Comparison of ENCODE assay signal across 9 cellular contexts in the genomic region with DNA sequence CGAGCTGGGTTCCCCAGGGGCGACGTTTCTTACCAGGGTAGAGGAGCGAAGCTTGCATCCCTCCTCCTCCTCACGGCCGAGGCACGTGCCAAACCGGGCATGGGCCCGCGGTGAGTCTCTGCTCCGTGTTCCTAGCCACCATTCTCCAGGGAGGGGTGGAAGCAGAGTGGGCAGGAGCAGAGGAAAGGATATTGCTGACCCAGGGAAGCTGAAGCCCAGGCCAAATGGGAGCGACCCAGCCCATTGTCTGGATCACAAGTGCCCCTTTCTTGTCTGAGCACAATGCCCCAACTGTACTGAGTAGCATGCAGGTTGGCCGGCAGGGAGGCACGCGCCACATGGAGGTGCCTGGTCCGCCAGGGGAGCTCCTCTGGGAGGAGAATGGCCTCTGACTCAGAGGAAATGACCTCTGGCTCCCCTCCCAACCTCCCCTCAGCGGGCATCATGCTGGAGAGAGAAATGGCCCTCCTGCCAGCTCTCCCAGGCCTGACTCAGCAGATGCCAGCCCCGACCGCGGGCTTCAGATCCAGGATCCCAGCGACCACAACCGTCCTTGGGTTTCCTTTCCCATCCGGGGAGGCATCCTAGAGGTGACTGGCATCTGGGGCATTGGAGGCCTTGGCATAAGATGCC. TPM values are rescaled to one million over a fixed set of nuclear protein-coding genes. Genes with fewer than 3 reads are reported as not detected.
DNase-seq lines count a peak whose midpoint lies in the region; ATAC-seq and TF ChIP-seq lines count a peak whose summit lies in the region.
"Had no signal": no experiment of that assay in that cellular context is flagged by ENCODE, and none has a peak within 500 bp of the region (broad histone marks: within the 10 kb centered on the region; RNA-seq: fewer than 3 reads in every experiment).

No MANE protein-coding gene starts in this region.

- H3K4me1 Mint-ChIP-seq in activated T-helper 17 cell treated with anti-CD3 and anti-CD28 coated beads, Interleukin-2, amount 50 U/mL, for 72 hours, result peaks cover 28% of the 10 kb centered on the region

- peak overlapping the region; percentile 76 for H3K4me3 Mint-ChIP-seq in activated T-helper 17 cell treated with anti-CD3 and anti-CD28 coated beads, Interleukin-2, amount 50 U/mL, for 72 hours

- H3K36me3 Mint-ChIP-seq in activated T-helper 17 cell treated with anti-CD3 and anti-CD28 coated beads, Interleukin-2, amount 50 U/mL, for 72 hours (ENCODE audit: low read depth), result peaks cover 23% of the 10 kb centered on the region

- TF ChIP-seq POLR2A in heart left ventricle (IDR thresholded peaks at IDR 0.05), result no peak

- H3K27ac Mint-ChIP-seq in activated T-helper 17 cell treated with anti-CD3 and anti-CD28 coated beads, Interleukin-2, amount 50 U/mL, for 72 hours, result peak overlapping the region; percentile 47

- H3K27me3 ChIP-seq in heart left ventricle, result peaks cover 0 to 21% (median 3%) of the 10 kb centered on the region in 9 donors

- peaks cover 0 to 3% (median 0%) of the 10 kb centered on the region in 9 donors for H3K36me3 ChIP-seq in heart left ventricle
- H3K36me3 ChIP-seq: gastrocnemius medialis had no signal

- H3K27ac ChIP-seq in heart left ventricle, result peak overlapping the region in 2 of 12 donors; percentile 4 to 30
- H3K27ac ChIP-seq: gastrocnemius medialis had no signal

- DNase-seq in DMS79 treated with DMSO at 0.1 percent for 48 hours (lab: John Stamatoyannopoulos, UW) (peak; percentile 7), DMS79 (lab: John Stamatoyannopoulos, UW) (no peak), LHCN-M2 (ENCODE audit: low read depth) (peak; percentile 99), heart left ventricle (peak; percentile 60 to 79 (median 71)), pons (ENCODE audit: low spot score) (peak; percentile 95), NCI-H1694 (lab: John Stamatoyannopoulos, UW) (no peak), NCI-H524 treated with DMSO at 0.1 percent for 48 hours (lab: John Stamatoyannopoulos, UW) (no peak)
- DNase-seq: gastrocnemius medialis had no signal

- peak; percentile 15 for ATAC-seq in activated T-helper 17 cell treated with anti-CD3 and anti-CD28 coated beads, Interleukin-2, amount 50 U/mL, for 72 hours (replicated peaks)
- peak; percentile 15 to 68 (median 63) for ATAC-seq in heart left ventricle

- H3K27me3 Mint-ChIP-seq in activated T-helper 17 cell treated with anti-CD3 and anti-CD28 coated beads, Interleukin-2, amount 50 U/mL, for 72 hours, result no peaks in the 10 kb centered on the region

- peaks cover 2 to 38% (median 21%) of the 10 kb centered on the region in 12 donors for H3K4me1 ChIP-seq in heart left ventricle

- no peaks in the 10 kb centered on the region for H3K9me3 Mint-ChIP-seq in activated T-helper 17 cell treated with anti-CD3 and anti-CD28 coated beads, Interleukin-2, amount 50 U/mL, for 72 hours

- H3K9me3 ChIP-seq in heart left ventricle, result no peaks in the 10 kb centered on the region
- H3K9me3 ChIP-seq: gastrocnemius medialis had no signal

- intact Hi-C loops in heart left ventricle (cut with DNase I), result loop anchor here in 1 of 10 donors (2.0 kb wide), 1 partner anchor 43 kb away; no protein-coding TSS in a partner anchor

- peak overlapping the region in 8 of 12 donors; percentile 53 to 78 (median 62) for H3K4me3 ChIP-seq in heart left ventricle

- 7 to 13% (median 8%) methylated on average over 14 to 23 of the region's 23 CpGs for WGBS in heart left ventricle, 4 donors

- TF ChIP-seq CTCF in heart left ventricle (IDR thresholded peaks at IDR 0.05), result peak in 1 of 12 donors; percentile 7

RNA-seq across cellular contexts. Expression of gene PRR7, which starts 1.1 kb away (rescaled TPM):
- total RNA-seq in LHCN-M2 (2014; rRNA removed) (48.0 and 55.4 TPM in 2 replicates), heart left ventricle (1 to 10 TPM in 8 of 9 donors, under 1 TPM in 1; 0.82 to 5.0 (median 1.8) TPM)
- 15.5 TPM for polyA plus RNA-seq in LHCN-M2 (2012)
- 10 to 100 TPM in 1 of 2 donors, 1 to 10 TPM in 1; 8.2 to 13.6 TPM for total RNA-seq in activated T-helper 17 cell treated with anti-CD3 and anti-CD28 coated beads, Interleukin-2, amount 50 U/mL, for 72 hours
- 1 to 10 TPM; 1.4 to 1.5 TPM for polyA plus RNA-seq in heart left ventricle

RNA-seq across cellular contexts. Expression of gene GRK6, which starts 21.3 kb away (rescaled TPM):
- total RNA-seq in LHCN-M2 (2014; rRNA removed), result 23.8 TPM in 2 replicates
- 22.7 TPM for polyA plus RNA-seq in LHCN-M2 (2012)
- 100 to 1,000 TPM; 108 to 130 TPM for total RNA-seq in activated T-helper 17 cell treated with anti-CD3 and anti-CD28 coated beads, Interleukin-2, amount 50 U/mL, for 72 hours
- total RNA-seq in heart left ventricle, result 10 to 100 TPM; 12.8 to 33.2 (median 17.3) TPM
- 10 to 100 TPM in 1 of 2 donors, 1 to 10 TPM in 1; 6.8 to 29.5 TPM for polyA plus RNA-seq in heart left ventricle

RNA-seq across cellular contexts. Expression of gene DBN1, which starts 25.7 kb away (rescaled TPM):
- total RNA-seq in LHCN-M2 (2014; rRNA removed), result 210 and 233 TPM in 2 replicates
- 245 TPM for polyA plus RNA-seq in LHCN-M2 (2012)
- 1 to 10 TPM; 2.3 to 3.1 TPM for total RNA-seq in activated T-helper 17 cell treated with anti-CD3 and anti-CD28 coated beads, Interleukin-2, amount 50 U/mL, for 72 hours
- total RNA-seq in heart left ventricle, result 10 to 100 TPM; 12.3 to 60.7 (median 23.3) TPM
- polyA plus RNA-seq in heart left ventricle, result 10 to 100 TPM; 13.2 to 28.1 TPM

RNA-seq across cellular contexts. Expression of gene F12, which starts 38.4 kb away (rescaled TPM):
- total RNA-seq in LHCN-M2 (2014; rRNA removed) (3.1 and 3.6 TPM in 2 replicates), heart left ventricle (under 1 TPM in 1 of 9 donors, not detected in 8; 0.56 TPM)
- polyA plus RNA-seq in LHCN-M2 (2012), result 1.6 TPM
- total RNA-seq in activated T-helper 17 cell treated with anti-CD3 and anti-CD28 coated beads, Interleukin-2, amount 50 U/mL, for 72 hours, result 1 to 10 TPM; 3.7 to 4.6 TPM
- under 1 TPM in 1 of 2 donors, not detected in 1; 0.29 TPM for polyA plus RNA-seq in heart left ventricle

RNA-seq across cellular contexts. Expression of gene PFN3, which starts 47.3 kb away (rescaled TPM):
- total RNA-seq in LHCN-M2 (2014; rRNA removed) (not detected in 2 replicates), heart left ventricle (not detected)
- polyA plus RNA-seq in LHCN-M2 (2012), result not detected
- not detected for total RNA-seq in activated T-helper 17 cell treated with anti-CD3 and anti-CD28 coated beads, Interleukin-2, amount 50 U/mL, for 72 hours
- polyA plus RNA-seq in heart left ventricle, result not detected
- total RNA-seq: gastrocnemius medialis had no signal

Comparison
In these comparisons a context has a peak if more than half of its experiments do, and no peak if none do; other contexts are left out.
1. DNase-seq: peak in DMS79 treated with DMSO at 0.1 percent for 48 hours (single experiment), LHCN-M2 (single experiment), heart left ventricle (5 of 5) and pons (single experiment); none in DMS79 (single experiment), NCI-H1694 (single experiment) and NCI-H524 treated with DMSO at 0.1 percent for 48 hours (single experiment).